In the genomic region with DNA sequence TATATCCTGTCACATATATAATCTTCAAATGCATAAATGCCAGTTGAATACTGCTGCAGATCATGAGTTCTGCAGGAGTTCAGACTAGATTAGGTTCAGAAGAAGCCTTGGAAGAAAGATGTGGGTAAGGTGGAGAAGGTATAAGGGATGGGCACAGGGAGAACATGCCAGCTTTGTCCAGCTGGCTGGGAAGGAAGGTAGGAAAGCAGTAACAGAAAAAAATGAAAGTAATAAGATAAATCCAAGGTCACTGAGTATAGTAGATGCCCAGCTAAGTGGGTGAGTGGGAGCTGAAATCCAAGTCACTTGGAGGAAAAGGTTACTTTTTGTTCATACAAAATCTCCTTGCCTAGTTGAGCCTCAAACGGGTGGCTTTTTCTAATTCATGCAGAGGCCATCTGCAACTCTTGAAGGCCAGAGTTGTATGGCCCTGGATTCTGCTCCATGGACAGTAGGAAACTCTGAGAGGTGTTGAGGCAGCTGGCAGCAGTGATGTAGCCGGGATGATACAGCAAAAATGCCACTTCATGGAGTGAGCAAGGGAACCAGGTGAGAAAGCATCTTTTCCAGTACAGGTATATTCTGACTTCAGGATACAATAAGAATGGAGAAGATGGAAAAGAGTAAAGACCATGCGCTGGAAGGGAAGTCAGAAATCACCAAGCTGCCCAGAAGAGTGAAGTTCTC, we compare ENCODE assay signal across 14 cellular contexts. TPM values are rescaled to one million over a fixed set of nuclear protein-coding genes. Genes with fewer than 3 reads are reported as not detected.
DNase-seq lines count a peak whose midpoint lies in the region; ATAC-seq, FAIRE-seq and TF ChIP-seq lines count a peak whose summit lies in the region.
"Had no signal": no experiment of that assay in that cellular context is flagged by ENCODE, and none has a peak within 500 bp of the region (broad histone marks: within the 10 kb centered on the region; RNA-seq: fewer than 3 reads in every experiment).

No MANE protein-coding gene starts in this region.

- H3K4me1 ChIP-seq in Loucy (ENCODE audit: insufficient read depth, low read length, poor library complexity, severe bottlenecking) (peaks cover 87% of the 10 kb centered on the region), K562 (replicated peaks in 1 of 2; ENCODE audit: control insufficient read depth in 2 of 2, insufficient read depth in 2 of 2, low read length in 2 of 2) (peaks cover 45 to 69% of the 10 kb centered on the region in 2 experiments)

- 58% methylated on average over 3 of the region's 3 CpGs for WGBS in K562 (ENCODE audit: insufficient coverage, low coverage, missing lambda C conversion rate)

- H3K27ac Mint-ChIP-seq in activated naive CD4-positive, alpha-beta T cell treated with anti-CD3 and anti-CD28 coated beads, Interleukin-2, amount 50 U/mL, for 24 hours = peak overlapping the region; percentile 98
- peak overlapping the region; percentile 95 for H3K27ac Mint-ChIP-seq in stimulated activated effector memory CD8-positive, alpha-beta T cell treated with anti-CD3 and anti-CD28 coated beads, Interleukin-12 subunit alpha, Interleukin-12 subunit beta, amount 100 ng/mL, for 72 hours

- H3K27ac ChIP-seq in K562 (ENCODE audit: extremely low read depth, low read depth, low read length) (peak overlapping the region; percentile 97; the same call in 1 of the 3 replicates), brain microvascular endothelial cell (no peak overlapping the region)
- H3K27ac ChIP-seq: body of pancreas had no signal

- peak overlapping the region; percentile 100 for H3K9ac ChIP-seq in Loucy (ENCODE audit: low read depth, low read length, poor library complexity, severe bottlenecking)
- peak overlapping the region in 1 of 2 experiments; percentile 97; a peak in 2 of 4 replicates for H3K9ac ChIP-seq in K562 (ENCODE audit: insufficient read depth in 1 of 2, low read depth in 2 of 2, low read length in 2 of 2)

- CTCF ChIA-PET in K562 (lab: Yijun Ruan, JAX; ENCODE audit: low intra/inter-chr PET ratio) = no interaction called here

- TF ChIP-seq RAD21 in K562 (CRISPR knock-in tag; conservative IDR thresholded peaks at IDR 0.05 in 1 of 2, IDR thresholded peaks at IDR 0.05 in 1 of 2) = no peak

- H3K36me3 ChIP-seq in Loucy (ENCODE audit: insufficient read depth, low read length) (no peaks in the 10 kb centered on the region), K562 (ENCODE audit: control insufficient read depth, insufficient read depth, low read length) (peaks cover 70% of the 10 kb centered on the region), brain microvascular endothelial cell (replicated peaks) (no peaks in the 10 kb centered on the region)

- peaks cover 2% of the 10 kb centered on the region for H3K36me3 Mint-ChIP-seq in activated naive CD4-positive, alpha-beta T cell treated with anti-CD3 and anti-CD28 coated beads, Interleukin-2, amount 50 U/mL, for 24 hours
- peaks cover 63% of the 10 kb centered on the region for H3K36me3 Mint-ChIP-seq in stimulated activated effector memory CD8-positive, alpha-beta T cell treated with anti-CD3 and anti-CD28 coated beads, Interleukin-12 subunit alpha, Interleukin-12 subunit beta, amount 100 ng/mL, for 72 hours

- peaks cover 4% of the 10 kb centered on the region for H3K27me3 ChIP-seq in Loucy (ENCODE audit: insufficient read depth, low read length, poor library complexity, severe bottlenecking)
- H3K27me3 ChIP-seq in K562 (ENCODE audit: control insufficient read depth in 2 of 2, insufficient read depth in 2 of 2, low read length in 2 of 2) = no peaks in the 10 kb centered on the region
- peaks cover 3% of the 10 kb centered on the region for H3K27me3 ChIP-seq in brain microvascular endothelial cell (replicated peaks)
- H3K27me3 ChIP-seq: body of pancreas had no signal

- H3K4me2 ChIP-seq in Loucy (ENCODE audit: low read depth, low read length, poor library complexity, severe bottlenecking) (peak overlapping the region; percentile 96), K562 (ENCODE audit: insufficient read depth, low read length) (peak overlapping the region; percentile 80; the same call in 1 of the 2 replicates)

- peaks cover 93% of the 10 kb centered on the region for H3K4me1 Mint-ChIP-seq in activated naive CD4-positive, alpha-beta T cell treated with anti-CD3 and anti-CD28 coated beads, Interleukin-2, amount 50 U/mL, for 24 hours
- peaks cover 84% of the 10 kb centered on the region for H3K4me1 Mint-ChIP-seq in stimulated activated effector memory CD8-positive, alpha-beta T cell treated with anti-CD3 and anti-CD28 coated beads, Interleukin-12 subunit alpha, Interleukin-12 subunit beta, amount 100 ng/mL, for 72 hours

- H3K9me1 ChIP-seq in K562 (ENCODE audit: control insufficient read depth, insufficient read depth, low read length) = no peaks in the 10 kb centered on the region

- H3K9me2 ChIP-seq in Loucy (replicated peaks; ENCODE audit: low read depth, low read length) = no peaks in the 10 kb centered on the region

- H3K4me3 ChIP-seq in Loucy (ENCODE audit: low read length, poor library complexity, severe bottlenecking) (peak overlapping the region; percentile 95), K562 (no peak overlapping the region), brain microvascular endothelial cell (ENCODE audit: low read depth, low read length) (no peak overlapping the region)
- H3K4me3 ChIP-seq: body of pancreas had no signal

- H3K79me2 ChIP-seq in Loucy (ENCODE audit: insufficient read depth, low read length) = peaks cover 94% of the 10 kb centered on the region
- peaks cover 94% of the 10 kb centered on the region for H3K79me2 ChIP-seq in K562 (ENCODE audit: control insufficient read depth, insufficient read depth, low read length)

- H4K20me1 ChIP-seq in Loucy (ENCODE audit: insufficient read depth, low read length, poor library complexity, severe bottlenecking) (peaks cover 28% of the 10 kb centered on the region), K562 (replicated peaks; ENCODE audit: control insufficient read depth, insufficient read depth, low read length) (peaks cover 13% of the 10 kb centered on the region; the same call in 1 of the 2 replicates)

- no peaks in the 10 kb centered on the region for H3K9me3 ChIP-seq in Loucy (ENCODE audit: insufficient read depth, low read depth, low read length)
- no peaks in the 10 kb centered on the region for H3K9me3 ChIP-seq in K562 (replicated peaks; ENCODE audit: control insufficient read depth, insufficient read depth, low read depth, low read length)
- H3K9me3 ChIP-seq: body of pancreas had no signal

- H3F3A ChIP-seq in Loucy (ENCODE audit: low read depth) = peaks cover 10% of the 10 kb centered on the region; the same call in 1 of the 2 replicates

- peak; percentile 60 for TF ChIP-seq POLR2A in K562 (conservative IDR thresholded peaks at IDR 0.05)

- intact Hi-C loops in K562 (cut with micrococcal nuclease) = loop anchor here (2.0 to 10.0 kb wide), 4 partner anchors 55 to 411 kb away; a partner anchor contains a TSS

- peak overlapping the region; percentile 94 for H3K4me3 Mint-ChIP-seq in activated naive CD4-positive, alpha-beta T cell treated with anti-CD3 and anti-CD28 coated beads, Interleukin-2, amount 50 U/mL, for 24 hours
- peak overlapping the region; percentile 81 for H3K4me3 Mint-ChIP-seq in stimulated activated effector memory CD8-positive, alpha-beta T cell treated with anti-CD3 and anti-CD28 coated beads, Interleukin-12 subunit alpha, Interleukin-12 subunit beta, amount 100 ng/mL, for 72 hours

- in situ Hi-C loops in K562 (cut with MboI) (no loop called here), brain microvascular endothelial cell (cut with HindIII; ENCODE audit: low pct_ligation_motif_present, low sequenced_read_pairs) (no loop called here)

- POLR2A ChIA-PET in K562 (lab: Yijun Ruan, JAX) = interaction anchor here (0.6 to 8.8 kb wide), 6 partner anchors 11 to 1681 kb away, joined by 3 to 93 read pairs (median 4); no protein-coding TSS in a partner anchor

- no TSS peak for BruUV-seq in K562 (replicated peaks; lab: Mats Ljungman, UMichigan)

- H3K9me3 Mint-ChIP-seq in activated naive CD4-positive, alpha-beta T cell treated with anti-CD3 and anti-CD28 coated beads, Interleukin-2, amount 50 U/mL, for 24 hours = no peaks in the 10 kb centered on the region
- H3K9me3 Mint-ChIP-seq in stimulated activated effector memory CD8-positive, alpha-beta T cell treated with anti-CD3 and anti-CD28 coated beads, Interleukin-12 subunit alpha, Interleukin-12 subunit beta, amount 100 ng/mL, for 72 hours = no peaks in the 10 kb centered on the region

- H2AFZ ChIP-seq in Loucy (ENCODE audit: low read length) (no peak overlapping the region), K562 (ENCODE audit: low read depth, low read length) (no peak overlapping the region)

- TF ChIP-seq EP300 in K562 (IDR thresholded peaks at IDR 0.05; ENCODE audit: low read length) = no peak

- ATAC-seq in K562 (no peak), HG03196 (IDR thresholded peaks at IDR 0.05; ENCODE audit: unreplicated experiment) (no peak)
- ATAC-seq in stimulated activated effector memory CD8-positive, alpha-beta T cell treated with anti-CD3 and anti-CD28 coated beads, Interleukin-12 subunit alpha, Interleukin-12 subunit beta, amount 100 ng/mL, for 72 hours = no peak
- ATAC-seq: body of pancreas had no signal

- TF ChIP-seq CTCF in Loucy (conservative IDR thresholded peaks at IDR 0.05; ENCODE audit: low read length) (no peak), K562 (IDR thresholded peaks at IDR 0.05 in 2 of 3, conservative IDR thresholded peaks at IDR 0.05 in 1 of 3; ENCODE audit: insufficient read depth in 2 of 3, low read depth in 1 of 3, low read length in 3 of 3) (no peak), brain microvascular endothelial cell (IDR thresholded peaks at IDR 0.05; ENCODE audit: low read depth, low read length, missing control alignments) (no peak)

- DNase-seq in activated naive CD4-positive, alpha-beta T cell treated with Interleukin-2 at 50 U/mL for 16 hours = no peak
- DNase-seq in K562 (ENCODE audit: extremely low read depth in 1 of 4, low spot score in 3 of 4) (no peak), NCI-H2081 (lab: John Stamatoyannopoulos, UW) (no peak), brain microvascular endothelial cell (no peak)
- DNase-seq in stimulated activated effector memory CD8-positive, alpha-beta T cell treated with anti-CD3 and anti-CD28 coated beads, Interleukin-12 subunit alpha, Interleukin-12 subunit beta, amount 100 ng/mL, for 72 hours (ENCODE audit: low spot score in 2 of 2) = no peak
- DNase-seq: body of pancreas; effector CD4-positive, alpha-beta T cell; IMR-90; NCI-H1694; NCI-H526; RPMI8226 had no signal

- H3K27me3 Mint-ChIP-seq in activated naive CD4-positive, alpha-beta T cell treated with anti-CD3 and anti-CD28 coated beads, Interleukin-2, amount 50 U/mL, for 24 hours = no peaks in the 10 kb centered on the region

- FAIRE-seq in K562 (lab: Jason Lieb, UNC) = no peak

RNA-seq across cellular contexts. Expression of a gene that starts 3.4 kb away (rescaled TPM):
- 51.0 and 78.1 TPM in 2 replicates for total RNA-seq in K562 (2011; cell fraction: chromatin; rRNA removed; ENCODE audit: low replicate concordance)
- total RNA-seq in K562 (2011; cell fraction: nucleolus; rRNA removed) = 34.9 and 38.6 TPM in 2 replicates
- 48.1 and 85.4 TPM in 2 replicates for total RNA-seq in K562 (2011; cell fraction: nucleoplasm; rRNA removed)
- total RNA-seq in K562 (2014; rRNA removed) = 45.3 and 48.0 TPM in 2 replicates
- 41.6 and 42.3 TPM in 2 replicates for total RNA-seq in K562 (2014; rRNA removed; fragmentation: Illumina TruSeq; extraction: Trizol)
- total RNA-seq in K562 (2015; rRNA removed; fragmentation: Illumina TruSeq; extraction: Trizol) = 37.3 and 39.4 TPM in 2 replicates
- 41.5 and 50.9 TPM in 2 replicates for total RNA-seq in K562 (2021)
- 64.5 and 69.8 TPM in 2 replicates for polyA plus RNA-seq in K562 (2011; rRNA removed)
- polyA plus RNA-seq in K562 (2011; cell fraction: cytosol; rRNA removed) = 45.8 and 49.9 TPM in 2 replicates
- polyA plus RNA-seq in K562 (2011; cell fraction: nucleus; rRNA removed) = 27.5 and 28.0 TPM in 2 replicates
- polyA plus RNA-seq in K562 (2012) = 41.5 and 91.2 TPM in 2 replicates
- 48.3 and 50.5 TPM in 2 replicates for polyA plus RNA-seq in K562 (2014; fragmentation: Illumina TruSeq; extraction: Trizol)
- 1 to 10 TPM; 7.8 to 9.1 TPM for polyA plus RNA-seq in K562 (2014; fragmentation: Nextera tagmentation; extraction: Ambion mirVana)
- polyA plus RNA-seq in K562 (2014; rRNA removed) = 53.2 and 54.5 TPM in 2 replicates
- 59.8 and 70.7 TPM in 2 replicates for polyA minus RNA-seq in K562 (2011; rRNA and poly(A)+ RNA removed)
- polyA minus RNA-seq in K562 (2011; cell fraction: cytosol; rRNA and poly(A)+ RNA removed) = 34.8 and 46.1 TPM in 2 replicates
- polyA minus RNA-seq in K562 (2011; cell fraction: nucleus; rRNA and poly(A)+ RNA removed) = 19.0 and 26.1 TPM in 2 replicates
- total RNA-seq: IMR-90 had no signal
